In the genomic region with DNA sequence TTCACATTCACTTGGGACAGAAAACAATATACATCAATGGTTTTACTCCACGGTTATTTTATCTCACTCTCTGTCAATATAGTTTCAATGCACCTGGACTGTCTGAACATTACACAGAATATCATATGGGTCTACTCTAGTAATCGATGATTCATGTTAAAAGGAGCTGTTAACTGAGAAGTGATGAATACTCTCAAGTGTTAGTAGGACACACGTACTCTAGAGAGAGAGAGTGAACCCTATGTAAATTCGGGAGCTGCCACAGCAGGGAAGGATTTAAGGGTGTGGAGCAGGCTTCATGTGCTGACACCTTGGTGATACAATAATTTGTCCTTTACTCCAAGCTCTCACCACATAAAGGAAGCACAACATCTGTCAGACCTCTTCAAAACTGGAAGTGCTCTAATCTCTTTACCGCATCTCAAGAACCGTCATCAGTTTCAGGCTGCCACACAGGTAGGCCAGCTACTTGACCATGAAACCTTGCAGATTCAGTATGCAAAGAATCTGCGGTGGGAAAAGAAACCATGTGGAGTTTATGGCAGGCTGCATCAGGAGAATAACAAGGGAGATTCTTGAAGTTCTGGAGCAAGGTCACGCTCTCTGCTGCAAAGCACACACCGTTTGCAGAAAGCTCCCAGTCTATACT, we compare ENCODE assay signal across 32 cellular contexts.
DNase-seq lines count a peak whose midpoint lies in the region; ATAC-seq and TF ChIP-seq lines count a peak whose summit lies in the region.
"Had no signal": no experiment of that assay in that cellular context is flagged by ENCODE, and none has a peak within 500 bp of the region (broad histone marks: within the 10 kb centered on the region; RNA-seq: fewer than 3 reads in every experiment).

No MANE protein-coding gene starts in this region.

- H3K79me2 ChIP-seq in neural cell (replicated peaks; ENCODE audit: insufficient read depth, low read length), result no peaks in the 10 kb centered on the region

- no peak overlapping the region for H2AFZ ChIP-seq in neural cell (ENCODE audit: low read depth, low read length)

- H4K20me1 ChIP-seq in neural cell (ENCODE audit: insufficient read depth), result no peaks in the 10 kb centered on the region

- H3K9ac ChIP-seq in neural cell (ENCODE audit: low read length), result no peak overlapping the region

- no peaks in the 10 kb centered on the region for H3K4me1 Mint-ChIP-seq in immature natural killer cell
- H3K4me1 Mint-ChIP-seq: activated CD4-positive, alpha-beta T cell treated with anti-CD3 and anti-CD28 coated beads for 36 hours; CD4-positive, alpha-beta memory T cell had no signal

- no peak for TF ChIP-seq CTCF in neural cell (IDR thresholded peaks at IDR 0.05; ENCODE audit: poor library complexity, severe bottlenecking)

- H3K9me3 ChIP-seq in neural cell (ENCODE audit: low read length), result no peaks in the 10 kb centered on the region
- H3K9me3 ChIP-seq: A549, colonic mucosa, heart left ventricle, pancreas, right atrium auricular region, stomach, tibial artery had no signal

- H3K36me3 Mint-ChIP-seq in immature natural killer cell, result no peaks in the 10 kb centered on the region
- H3K36me3 Mint-ChIP-seq: activated naive CD8-positive, alpha-beta T cell; CD4-positive, alpha-beta memory T cell had no signal

- H3K9me2 ChIP-seq in neural cell (ENCODE audit: insufficient read depth, low read length), result no peaks in the 10 kb centered on the region

- H3K27ac ChIP-seq in neural cell (ENCODE audit: low read length), result no peak overlapping the region
- H3K27ac ChIP-seq: A549, colonic mucosa, heart left ventricle, pancreas, right atrium auricular region, stomach, tibial artery had no signal

- no peak overlapping the region for H3K4me3 Mint-ChIP-seq in immature natural killer cell
- H3K4me3 Mint-ChIP-seq: activated CD4-positive, alpha-beta T cell treated with anti-CD3 and anti-CD28 coated beads for 36 hours; activated CD8-positive, alpha-beta T cell treated with anti-CD3 and anti-CD28 coated beads, Interleukin-2, amount 10 ng/mL, durations not matched to agents 7 days and 5 days; activated naive CD8-positive, alpha-beta T cell; CD4-positive, alpha-beta memory T cell; nephron had no signal

- no peak overlapping the region for H3K4me2 ChIP-seq in neural cell (ENCODE audit: low read length)
- H3K4me2 ChIP-seq: A549, smooth muscle cell had no signal

- no peaks in the 10 kb centered on the region for H3K27me3 ChIP-seq in neural cell (ENCODE audit: insufficient read depth, low read depth, low read length)
- H3K27me3 ChIP-seq: colonic mucosa, pancreas, right atrium auricular region, stomach had no signal

- peak; percentile 65 for ATAC-seq in HG03565 (IDR thresholded peaks at IDR 0.05; ENCODE audit: unreplicated experiment)
- ATAC-seq: A549; activated CD4-positive, alpha-beta T cell treated with anti-CD3 and anti-CD28 coated beads for 36 hours; activated CD8-positive, alpha-beta T cell treated with anti-CD3 and anti-CD28 coated beads, Interleukin-2, amount 10 ng/mL, durations not matched to agents 7 days and 5 days; heart left ventricle; pancreas had no signal

- H3K27ac Mint-ChIP-seq in immature natural killer cell, result no peak overlapping the region
- H3K27ac Mint-ChIP-seq: activated CD4-positive, alpha-beta T cell treated with anti-CD3 and anti-CD28 coated beads for 36 hours; activated CD8-positive, alpha-beta T cell treated with anti-CD3 and anti-CD28 coated beads, Interleukin-2, amount 10 ng/mL, durations not matched to agents 7 days and 5 days; activated naive CD8-positive, alpha-beta T cell; CD4-positive, alpha-beta memory T cell; nephron had no signal

- H3K27me3 Mint-ChIP-seq in immature natural killer cell (ENCODE audit: low read depth in 3 of 3), result peaks cover 2 to 11% (median 2%) of the 10 kb centered on the region in 3 donors

- TF ChIP-seq RAD21 in neural cell (conservative IDR thresholded peaks at IDR 0.05), result no peak

- H3K36me3 ChIP-seq in neural cell (ENCODE audit: insufficient read depth, low read length), result no peaks in the 10 kb centered on the region
- H3K36me3 ChIP-seq: colonic mucosa, heart left ventricle, pancreas, right atrium auricular region, stomach, tibial artery had no signal

- TF ChIP-seq EP300 in neural cell (conservative IDR thresholded peaks at IDR 0.05; ENCODE audit: poor library complexity, severe bottlenecking), result no peak

- peaks cover 0 to 1% (median 0%) of the 10 kb centered on the region in 6 donors for H3K9me3 Mint-ChIP-seq in immature natural killer cell
- H3K9me3 Mint-ChIP-seq: CD4-positive, alpha-beta memory T cell had no signal

- H3K4me3 ChIP-seq in neural cell (ENCODE audit: low read length), result no peak overlapping the region
- H3K4me3 ChIP-seq: A549, colonic mucosa, heart left ventricle, pancreas, right atrium auricular region, smooth muscle cell, stomach, tibial artery had no signal

- DNase-seq in NCI-H2171 treated with DMSO at 0.1 percent for 48 hours (lab: John Stamatoyannopoulos, UW), result peak; percentile 44
- no peak for DNase-seq in NCI-H2171 (lab: John Stamatoyannopoulos, UW)
- DNase-seq in NCI-H524 (lab: John Stamatoyannopoulos, UW), result peak; percentile 97 to 99
- DNase-seq in hypothalamus (lab: John Stamatoyannopoulos, UW), result no peak
- no peak for DNase-seq in NCI-H2196 treated with DMSO at 0.1 percent for 48 hours (lab: John Stamatoyannopoulos, UW; ENCODE audit: unreplicated experiment)
- no peak for DNase-seq in immature natural killer cell
- DNase-seq: activated CD4-positive, alpha-beta T cell treated with anti-CD3 and anti-CD28 coated beads for 36 hours; activated CD8-positive, alpha-beta T cell treated with anti-CD3 and anti-CD28 coated beads, Interleukin-2, amount 10 ng/mL, durations not matched to agents 7 days and 5 days; activated effector memory CD4-positive, alpha-beta T cell treated with Interleukin-2 at 50 U/mL for 16 hours; anterior cingulate cortex; CD4-positive, alpha-beta memory T cell; colonic mucosa; DMS153; effector CD8-positive, alpha-beta T cell; erythroblast; GOT3; heart left ventricle; IMR-90; NCI-H1092; NCI-H2029 treated with DMSO at 0.1 percent for 48 hours; NCI-H774; pancreas; stimulated activated CD4-positive, alpha-beta T cell treated with anti-CD3 and anti-CD28 coated beads, Interleukin-2, amount 100 ng/mL, for 24 hours; stomach; tibial artery had no signal

- no peaks in the 10 kb centered on the region for H3F3A ChIP-seq in neural cell (ENCODE audit: insufficient read depth, low read length, poor library complexity, severe bottlenecking)

TF ChIP-seq in neural cell, 6 proteins besides CTCF, POLR2A, EP300 and RAD21:
- TF ChIP-seq MXI1 (conservative IDR thresholded peaks at IDR 0.05; ENCODE audit: poor library complexity, severe bottlenecking) (no peak), SMC3 (conservative IDR thresholded peaks at IDR 0.05; ENCODE audit: poor library complexity) (no peak), POLR2AphosphoS5 (IDR thresholded peaks at IDR 0.05) (peak; percentile 15), TAF1 (IDR thresholded peaks at IDR 0.05; ENCODE audit: low read depth) (no peak)

Comparison
In these comparisons a context has a peak if more than half of its experiments do, and no peak if none do; other contexts are left out.
1. DNase-seq: peak in NCI-H2171 treated with DMSO at 0.1 percent for 48 hours (single experiment) and NCI-H524 (2 of 2); none in NCI-H2171 (single experiment), hypothalamus (0 of 51), NCI-H2196 treated with DMSO at 0.1 percent for 48 hours (single experiment) and immature natural killer cell (0 of 3).